19 cellular contexts compared by ENCODE assay signal in genomic region chr1:51343624-51344023, GRCh38. TPM values are rescaled to one million over a fixed set of nuclear protein-coding genes. Genes with fewer than 3 reads are reported as not detected.
"Had no signal": no experiment of that assay in that cellular context is flagged by ENCODE, and none has a peak within 500 bp of the region (broad histone marks: within the 10 kb centered on the region; RNA-seq: fewer than 3 reads in every experiment).

No MANE protein-coding gene starts in this region.

- H3K36me3 Mint-ChIP-seq: natural killer cell treated with Interleukin-12 subunit alpha and Interleukin-12 subunit beta and Interleukin-15 and Interleukin-18, amount 100 ng/mL, for 72 hours had no signal

- H3K36me3 ChIP-seq: breast epithelium, esophagus muscularis mucosa, gastrocnemius medialis, spleen, upper lobe of right lung had no signal

- H3K9me3 Mint-ChIP-seq: activated B cell treated with CpG ODN at 0.5 μM for 24 hours; activated T-helper 1 cell treated with anti-CD3 and anti-CD28 coated beads, Interleukin-12 subunit alpha, Interleukin-12 subunit beta, Interleukin-2, Interleukin-4 antibody, amounts not matched to agents 30 ng/mL and 10 ng/mL and 1 ng/mL, durations not matched to agents 14 hours and 24 hours and 36 hours; central memory CD8-positive, alpha-beta T cell; natural killer cell treated with Interleukin-12 subunit alpha and Interleukin-12 subunit beta and Interleukin-15 and Interleukin-18, amount 100 ng/mL, for 72 hours had no signal

- H3K4me3 Mint-ChIP-seq: activated B cell treated with CpG ODN at 0.5 μM for 24 hours; activated CD4-positive, alpha-beta T cell treated with anti-CD3 and anti-CD28 coated beads for 36 hours; activated T-helper 1 cell treated with anti-CD3 and anti-CD28 coated beads, Interleukin-12 subunit alpha, Interleukin-12 subunit beta, Interleukin-2, Interleukin-4 antibody, amounts not matched to agents 30 ng/mL and 10 ng/mL and 1 ng/mL, durations not matched to agents 14 hours and 24 hours and 36 hours; central memory CD8-positive, alpha-beta T cell; natural killer cell treated with Interleukin-12 subunit alpha and Interleukin-12 subunit beta and Interleukin-15 and Interleukin-18, amount 100 ng/mL, for 72 hours had no signal

- H3K4me1 Mint-ChIP-seq: central memory CD8-positive, alpha-beta T cell had no signal

- H3K4me1 ChIP-seq: breast epithelium, gastrocnemius medialis had no signal

- H3K27ac Mint-ChIP-seq: activated B cell treated with CpG ODN at 0.5 μM for 24 hours; activated CD4-positive, alpha-beta T cell treated with anti-CD3 and anti-CD28 coated beads for 36 hours; activated T-helper 1 cell treated with anti-CD3 and anti-CD28 coated beads, Interleukin-12 subunit alpha, Interleukin-12 subunit beta, Interleukin-2, Interleukin-4 antibody, amounts not matched to agents 30 ng/mL and 10 ng/mL and 1 ng/mL, durations not matched to agents 14 hours and 24 hours and 36 hours; natural killer cell treated with Interleukin-12 subunit alpha and Interleukin-12 subunit beta and Interleukin-15 and Interleukin-18, amount 100 ng/mL, for 72 hours had no signal

- ATAC-seq: activated CD4-positive, alpha-beta T cell treated with anti-CD3 and anti-CD28 coated beads for 36 hours; gastrocnemius medialis had no signal

- H3K27ac ChIP-seq: esophagus muscularis mucosa, gastrocnemius medialis, spleen, upper lobe of right lung had no signal

- H3K9me3 ChIP-seq: breast epithelium, esophagus muscularis mucosa, gastrocnemius medialis, spleen, upper lobe of right lung had no signal

- DNase-seq: activated B cell treated with CpG ODN at 0.5 μM for 24 hours; activated CD4-positive, alpha-beta T cell treated with anti-CD3 and anti-CD28 coated beads for 36 hours; activated CD4-positive, alpha-beta T cell treated with anti-CD3 and anti-CD28 coated beads, Interleukin-2, amount 50 U/mL, for 4 hours; activated gamma-delta T cell; activated naive CD4-positive, alpha-beta T cell treated with anti-CD3 and anti-CD28 coated beads, Interleukin-2, amount 50 U/mL, for 16 hours; effector memory CD4-positive, alpha-beta T cell; gastrocnemius medialis; hypothalamus; nucleus accumbens; spleen; stimulated activated CD4-positive, alpha-beta T cell treated with anti-CD3 and anti-CD28 coated beads, Interleukin-4, amount 100 ng/mL, for 1 hour; stimulated activated naive CD4-positive, alpha-beta T cell treated with Interleukin-2 at 50 U/mL for 16 hours; T-helper 1 cell; upper lobe of right lung had no signal

- H3K4me3 ChIP-seq: esophagus muscularis mucosa, gastrocnemius medialis, spleen had no signal

RNA-seq across cellular contexts. Expression of gene TTC39A, which starts 13.3 kb away (rescaled TPM):
- total RNA-seq: activated T-helper 1 cell treated with anti-CD3 and anti-CD28 coated beads, Interleukin-12 subunit alpha, Interleukin-12 subunit beta, Interleukin-2, Interleukin-4 antibody, amounts not matched to agents 30 ng/mL and 10 ng/mL and 1 ng/mL, durations not matched to agents 14 hours and 24 hours and 36 hours had no signal
